Comparison of ENCODE assay signal across 1 cellular context in the genomic region with DNA sequence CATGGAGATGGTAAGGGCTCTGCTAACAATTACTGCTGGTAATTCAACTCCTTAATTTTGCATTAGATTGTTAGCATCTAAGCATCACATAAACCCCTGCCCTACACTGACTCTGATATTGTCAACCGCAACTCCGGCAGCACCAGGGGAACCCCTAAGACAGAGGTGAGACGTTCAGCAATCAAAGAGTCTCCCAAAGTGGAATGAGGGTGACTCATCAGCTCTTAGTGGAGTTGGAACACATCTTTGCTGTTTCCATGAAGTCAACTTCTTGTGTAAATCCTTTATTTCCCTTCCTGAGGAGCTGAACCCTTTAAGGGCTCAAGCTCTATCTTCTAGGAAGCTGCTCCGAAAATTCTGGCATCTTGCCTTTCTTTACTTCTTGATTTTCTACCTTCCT.
A peak's percentile ranks its signal among the peaks of the same experiment; 100 is the strongest.
TF ChIP-seq lines count a peak whose summit lies in the region.

No MANE protein-coding gene starts in this region.

TF ChIP-seq in K562, 482 proteins besides CTCF, POLR2A, EP300 and RAD21:
- no peak for TF ChIP-seq HNRNPL (IDR thresholded peaks at IDR 0.05; ENCODE audit: low read depth, low read length)
- TF ChIP-seq ATF3 (IDR thresholded peaks at IDR 0.05), result peak; percentile 15; the same call in 1 of the 2 replicates
- TF ChIP-seq ATF3 (CRISPR knock-in tag; conservative IDR thresholded peaks at IDR 0.05), result no peak
